ENCODE assay signal across 8 cellular contexts in the genomic region with DNA sequence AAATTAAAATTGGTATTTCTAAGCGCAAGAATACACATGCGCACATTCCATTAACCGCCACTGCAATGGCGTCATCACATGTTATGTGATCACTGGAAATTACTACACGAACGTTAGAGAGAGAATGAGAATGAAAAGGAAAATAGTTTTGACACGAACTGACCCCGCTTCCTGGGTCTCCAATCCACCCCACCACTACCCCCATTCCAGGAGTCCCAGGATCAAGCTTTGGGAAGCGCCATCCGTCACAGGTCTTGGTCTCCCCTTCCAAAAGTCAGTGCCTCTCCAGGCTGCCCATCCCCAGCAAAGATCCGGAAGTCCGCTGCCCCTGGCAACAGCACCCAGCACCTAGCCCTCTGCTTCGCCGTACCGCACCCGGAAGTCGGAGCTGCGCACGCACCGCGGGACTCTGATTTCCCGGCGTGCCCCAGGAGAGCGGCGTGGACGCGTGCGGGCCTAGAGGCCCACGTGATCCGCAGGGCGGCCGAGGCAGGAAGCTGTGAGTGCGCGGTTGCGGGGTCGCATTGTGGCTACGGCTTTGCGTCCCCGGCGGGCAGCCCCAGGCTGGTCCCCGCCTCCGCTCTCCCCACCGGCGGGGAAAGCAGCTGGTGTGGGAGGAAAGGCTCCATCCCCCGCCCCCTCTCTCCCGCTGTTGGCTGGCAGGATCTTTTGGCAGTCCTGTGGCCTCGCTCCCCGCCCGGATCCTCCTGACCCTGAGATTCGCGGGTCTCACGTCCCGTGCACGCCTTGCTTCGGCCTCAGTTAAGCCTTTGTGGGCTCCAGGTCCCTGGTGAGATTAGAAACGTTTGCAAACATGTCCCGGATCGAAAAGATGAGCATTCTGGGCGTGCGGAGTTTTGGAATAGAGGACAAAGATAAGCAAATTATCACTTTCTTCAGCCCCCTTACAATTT. TPM values are rescaled to one million over a fixed set of nuclear protein-coding genes. Genes with fewer than 3 reads are reported as not detected.
A peak's percentile ranks its signal among the peaks of the same experiment; 100 is the strongest.
DNase-seq lines count a peak whose midpoint lies in the region; ATAC-seq and TF ChIP-seq lines count a peak whose summit lies in the region.

Gene RAD50, plus strand, starts transcription at position 467 of the 914 bp plus-strand sequence. Its CDS starts 348 bp downstream, at position 815.

- DNase-seq in GM10248 (ENCODE audit: extremely low spot score) (peak; percentile 94), NCI-H1092 treated with DMSO at 0.1 percent for 48 hours (lab: John Stamatoyannopoulos, UW) (peak; percentile 74), SKM-1 (lab: John Stamatoyannopoulos, UW; ENCODE audit: unreplicated experiment) (peak; percentile 92), glomerular visceral epithelial cell (ENCODE audit: extremely low spot score) (peak; percentile 92), omental fat pad (ENCODE audit: low spot score) (peak; percentile 85)
- peak; percentile 93 to 96 for DNase-seq in activated naive CD4-positive, alpha-beta T cell treated with anti-CD3 and anti-CD28 coated beads, Interleukin-2, amount 50 U/mL, for 72 hours (ENCODE audit: low spot score in 2 of 2)

- H3K9me3 Mint-ChIP-seq in activated naive CD4-positive, alpha-beta T cell treated with anti-CD3 and anti-CD28 coated beads, Interleukin-2, amount 50 U/mL, for 72 hours = peaks cover 0 to 5% of the 10 kb centered on the region in 2 donors

- peaks cover 14 to 24% of the 10 kb centered on the region in 2 donors for H3K36me3 Mint-ChIP-seq in activated naive CD4-positive, alpha-beta T cell treated with anti-CD3 and anti-CD28 coated beads, Interleukin-2, amount 50 U/mL, for 72 hours

- peak within 1 kb of the TSS; percentile 75 for H3K27ac ChIP-seq in temporal lobe (ENCODE audit: low read depth, low read length)

- POLR2A ChIA-PET in GM10248 (lab: Yijun Ruan, JAX) = no interaction called here

- CTCF ChIA-PET in GM10248 (lab: Yijun Ruan, JAX) = interaction anchor here (0.8 to 1.8 kb wide), 3 partner anchors 9 to 31 kb away, joined by 3 to 4 read pairs (median 4); no protein-coding TSS in a partner anchor

- ATAC-seq in HG02610 (IDR thresholded peaks at IDR 0.05; ENCODE audit: unreplicated experiment) (peak; percentile 97), omental fat pad (ENCODE audit: low FRiP score) (peak; percentile 100)
- ATAC-seq in activated naive CD4-positive, alpha-beta T cell treated with anti-CD3 and anti-CD28 coated beads, Interleukin-2, amount 50 U/mL, for 72 hours = peak; percentile 97 to 98

- TF ChIP-seq CTCF in GM10248 (IDR thresholded peaks at IDR 0.05; ENCODE audit: control extremely low read depth, extremely low read depth, low read depth, missing control alignments) (no peak), omental fat pad (IDR thresholded peaks at IDR 0.05) (no peak)

- H3K27ac Mint-ChIP-seq in activated naive CD4-positive, alpha-beta T cell treated with anti-CD3 and anti-CD28 coated beads, Interleukin-2, amount 50 U/mL, for 72 hours = peak within 1 kb of the TSS; percentile 96 to 98

RNA-seq across cellular contexts. Expression of gene RAD50, which starts in this region (rescaled TPM):
- total RNA-seq in activated naive CD4-positive, alpha-beta T cell treated with anti-CD3 and anti-CD28 coated beads, Interleukin-2, amount 50 U/mL, for 72 hours = 10 to 100 TPM; 30.6 to 47.7 TPM
- total RNA-seq in omental fat pad = 10 to 100 TPM; 23.4 to 37.4 (median 29.8) TPM
- 39.8 TPM for total RNA-seq in temporal lobe

Comparison
In these comparisons a context has a peak if more than half of its experiments do, and no peak if none do; other contexts are left out.
1. Peak in every context shown above with its lines: DNase-seq, ATAC-seq and H3K27ac ChIP-seq.